16 cellular contexts compared by ENCODE assay signal in the genomic region with DNA sequence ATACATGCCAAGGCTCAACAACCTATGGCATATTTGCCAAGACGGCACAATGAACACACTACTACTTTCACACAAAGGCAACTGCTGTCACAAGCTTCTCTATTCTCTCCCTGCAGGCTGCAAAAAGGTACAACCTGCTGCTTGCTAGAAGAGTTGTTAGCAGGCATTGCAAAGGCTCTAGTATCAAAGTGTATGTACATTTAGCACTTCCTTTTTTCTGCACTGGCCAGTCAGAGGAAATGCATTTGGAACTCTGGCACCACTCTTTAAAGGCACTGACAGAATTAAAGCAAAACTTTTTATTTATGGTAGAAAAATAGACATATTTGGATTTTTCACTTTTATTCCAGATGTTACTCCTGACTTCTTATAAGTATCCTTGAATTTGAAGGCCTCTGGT.
"Had no signal": no experiment of that assay in that cellular context is flagged by ENCODE, and none has a peak within 500 bp of the region (broad histone marks: within the 10 kb centered on the region; RNA-seq: fewer than 3 reads in every experiment).

No MANE protein-coding gene starts in this region.

- DNase-seq: activated CD4-positive, alpha-beta T cell treated with anti-CD3 and anti-CD28 coated beads for 1 hour; activated CD4-positive, alpha-beta T cell treated with anti-CD3 and anti-CD28 coated beads, Interleukin-2, amount 50 U/mL, for 1 hour; activated CD8-positive, alpha-beta T cell treated with anti-CD3 and anti-CD28 coated beads, Interleukin-2, amount 10 ng/mL, durations not matched to agents 7 days and 5 days; activated gamma-delta T cell; activated naive CD4-positive, alpha-beta T cell treated with anti-CD3 and anti-CD28 coated beads, Interleukin-2, amount 50 U/mL, for 16 hours; activated naive CD8-positive, alpha-beta T cell treated with anti-CD3 and anti-CD28 coated beads, Interleukin-2, amount 50 U/mL, for 24 hours; cerebellar nuclear complex; cortex of kidney; heart left ventricle; islet precursor cell; left cardiac atrium; ovary; stimulated activated CD4-positive, alpha-beta T cell treated with anti-CD3 and anti-CD28 coated beads, Interleukin-2, amount 100 ng/mL, for 48 hours; stimulated activated CD8-positive, alpha-beta memory T cell treated with anti-CD3 and anti-CD28 coated beads, Interleukin-4, amount 100 ng/mL, for 48 hours; stimulated activated naive CD4-positive, alpha-beta T cell; upper lobe of left lung had no signal
